Comparison of ENCODE assay signal across 23 cellular contexts in the genomic region with DNA sequence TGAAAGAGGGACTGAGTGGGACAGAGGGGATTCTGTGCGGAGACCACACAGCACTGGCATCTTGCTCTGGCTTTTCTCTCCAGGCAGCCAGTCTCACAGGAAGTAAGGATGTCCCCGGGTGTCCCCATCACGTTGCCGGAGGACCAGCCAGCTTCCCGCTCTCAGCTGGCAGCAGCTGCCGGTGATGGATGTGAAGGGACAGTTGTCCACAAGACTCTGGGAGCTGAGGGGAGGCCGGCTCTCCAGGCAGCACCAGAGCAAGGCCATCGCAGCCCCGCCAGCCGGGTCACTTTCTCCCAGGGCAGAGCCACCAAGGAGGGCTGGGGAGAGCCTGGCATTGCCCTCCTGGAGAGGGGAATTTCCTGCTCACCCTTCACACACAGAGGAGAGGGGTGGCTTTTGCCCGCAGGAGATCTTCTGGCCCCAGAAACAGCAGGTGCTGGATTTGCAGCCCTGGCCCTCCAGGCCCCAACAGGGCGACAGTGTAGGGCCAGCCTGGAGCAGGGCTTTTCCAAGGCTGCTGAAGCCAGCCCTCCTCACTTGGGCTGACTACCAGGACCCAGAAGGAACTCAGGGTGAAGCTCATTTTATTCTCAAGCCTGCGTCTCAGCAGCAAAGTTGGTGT. TPM values are rescaled to one million over a fixed set of nuclear protein-coding genes. Genes with fewer than 3 reads are reported as not detected.
DNase-seq lines count a peak whose midpoint lies in the region; ATAC-seq and TF ChIP-seq lines count a peak whose summit lies in the region.
"Had no signal": no experiment of that assay in that cellular context is flagged by ENCODE, and none has a peak within 500 bp of the region (broad histone marks: within the 10 kb centered on the region; RNA-seq: fewer than 3 reads in every experiment).

No MANE protein-coding gene starts in this region.

- H2BK5ac ChIP-seq in mesendoderm (ENCODE audit: low read length): peak overlapping the region; percentile 77

- H3K4me2 ChIP-seq in mesendoderm (ENCODE audit: low read length): no peak overlapping the region

- H2BK120ac ChIP-seq in mesendoderm (ENCODE audit: low read depth, low read length): no peak overlapping the region

- H3K4ac ChIP-seq in mesendoderm (ENCODE audit: low read depth, low read length): peak overlapping the region; percentile 19

- H3K27ac ChIP-seq in endodermal cell (ENCODE audit: low read depth, low read length): no peak overlapping the region
- no peak overlapping the region for H3K27ac ChIP-seq in mesendoderm (ENCODE audit: low read depth, low read length)
- H3K27ac ChIP-seq: heart left ventricle, SK-N-MC, tibial artery, WERI-Rb-1 had no signal

- DNase-seq in NT2/D1 (ENCODE audit: low read depth, low spot score) (no peak), endodermal cell (no peak), mesendoderm (no peak), superior temporal gyrus (ENCODE audit: extremely low spot score) (peak; percentile 57)
- no peak for DNase-seq in central memory CD4-positive, alpha-beta T cell
- DNase-seq: activated CD4-positive, alpha-beta T cell treated with anti-CD3 and anti-CD28 coated beads, Interleukin-2, amount 50 U/mL, for 48 hours; activated naive CD4-positive, alpha-beta T cell; amniotic stem cell; COR-L47; Kasumi-1; NCI-H1105; NCI-H82; PC-3; stimulated activated naive B cell treated with anti-CD40 and anti-IgM and Interleukin-4, amounts not matched to agents 10 μg/mL and 1 μg/mL and 100 μg/mL, for 72 hours; tibial artery; WERI-Rb-1 had no signal

- H3K4me1 ChIP-seq in NT2/D1 (ENCODE audit: insufficient read depth, insufficient read length): peaks cover 34% of the 10 kb centered on the region
- H3K4me1 ChIP-seq in endodermal cell (ENCODE audit: control insufficient read depth, insufficient read depth, low read length): no peaks in the 10 kb centered on the region
- H3K4me1 ChIP-seq in mesendoderm (ENCODE audit: control insufficient read depth, low read depth, low read length): peaks cover 12% of the 10 kb centered on the region
- H3K4me1 ChIP-seq: tibial artery had no signal

- H3K27me3 Mint-ChIP-seq in endodermal cell (ENCODE audit: insufficient read depth): no peaks in the 10 kb centered on the region
- H3K27me3 Mint-ChIP-seq: memory B cell; stimulated activated naive B cell treated with anti-CD40 and anti-IgM and Interleukin-4, amounts not matched to agents 10 μg/mL and 1 μg/mL and 100 μg/mL, for 72 hours had no signal

- H3K9ac ChIP-seq in NT2/D1 (ENCODE audit: insufficient read length, low read depth) (peak overlapping the region; percentile 73), endodermal cell (ENCODE audit: extremely low read depth, low read length, poor library complexity, severe bottlenecking) (no peak overlapping the region), mesendoderm (ENCODE audit: low read length) (peak overlapping the region; percentile 19)

- no peaks in the 10 kb centered on the region for H3K27me3 ChIP-seq in NT2/D1 (ENCODE audit: insufficient read depth, insufficient read length)
- no peaks in the 10 kb centered on the region for H3K27me3 ChIP-seq in endodermal cell (ENCODE audit: control insufficient read depth, insufficient read depth, low read length, poor library complexity, severe bottlenecking)
- H3K27me3 ChIP-seq in mesendoderm (ENCODE audit: insufficient read depth, low read length, poor library complexity): no peaks in the 10 kb centered on the region
- H3K27me3 ChIP-seq: heart left ventricle, tibial artery had no signal

- H3K4me1 Mint-ChIP-seq in endodermal cell: peaks cover 22% of the 10 kb centered on the region
- H3K4me1 Mint-ChIP-seq: memory B cell had no signal

- no peak overlapping the region for H4K5ac ChIP-seq in mesendoderm (ENCODE audit: low read length)

- WGBS in endodermal cell (ENCODE audit: insufficient coverage in 1 of 2, insufficient read length in 1 of 2), 2 experiments: 88 to 90% methylated on average over 5 to 13 of the region's 13 CpGs
- no CpG with 5 or more reads among the region's 13 CpGs for WGBS in mesendoderm (ENCODE audit: extremely low coverage, insufficient coverage, low lambda C conversion rate)

- peaks cover 4% of the 10 kb centered on the region for H3K36me3 Mint-ChIP-seq in endodermal cell (ENCODE audit: low read depth)
- H3K36me3 Mint-ChIP-seq: memory B cell; stimulated activated naive B cell treated with anti-CD40 and anti-IgM and Interleukin-4, amounts not matched to agents 10 μg/mL and 1 μg/mL and 100 μg/mL, for 72 hours had no signal

- no peak overlapping the region for H2BK15ac ChIP-seq in mesendoderm (replicated peaks; ENCODE audit: low read depth)

- peaks cover 17% of the 10 kb centered on the region for H3K9me3 ChIP-seq in NT2/D1 (ENCODE audit: insufficient read depth, low read length)
- no peaks in the 10 kb centered on the region for H3K9me3 ChIP-seq in endodermal cell (ENCODE audit: control insufficient read depth, low read length)
- H3K9me3 ChIP-seq: heart left ventricle, tibial artery had no signal

- no peak for ATAC-seq in HG03457 (IDR thresholded peaks at IDR 0.05; ENCODE audit: unreplicated experiment)
- no peak for ATAC-seq in GM19467 (IDR thresholded peaks at IDR 0.05; ENCODE audit: unreplicated experiment)
- ATAC-seq: PC-3; stimulated activated naive B cell treated with anti-CD40 and anti-IgM and Interleukin-4, amounts not matched to agents 10 μg/mL and 1 μg/mL and 100 μg/mL, for 72 hours had no signal

- H4K8ac ChIP-seq in mesendoderm (ENCODE audit: low read depth, low read length): no peak overlapping the region

- peaks cover 4% of the 10 kb centered on the region for H3K9me3 Mint-ChIP-seq in endodermal cell
- H3K9me3 Mint-ChIP-seq: memory B cell; nephron; stimulated activated naive B cell treated with anti-CD40 and anti-IgM and Interleukin-4, amounts not matched to agents 10 μg/mL and 1 μg/mL and 100 μg/mL, for 72 hours had no signal

- TF ChIP-seq CTCF in endodermal cell (conservative IDR thresholded peaks at IDR 0.05): no peak

- H3K4me3 Mint-ChIP-seq in endodermal cell: no peak overlapping the region
- H3K4me3 Mint-ChIP-seq: memory B cell; nephron; stimulated activated naive B cell treated with anti-CD40 and anti-IgM and Interleukin-4, amounts not matched to agents 10 μg/mL and 1 μg/mL and 100 μg/mL, for 72 hours had no signal

- H3K4me3 ChIP-seq in NT2/D1 (ENCODE audit: insufficient read length, low read depth): no peak overlapping the region
- no peak overlapping the region for H3K4me3 ChIP-seq in endodermal cell (ENCODE audit: low read length)
- H3K4me3 ChIP-seq in mesendoderm (ENCODE audit: low read length): no peak overlapping the region
- H3K4me3 ChIP-seq: heart left ventricle, SK-N-MC, tibial artery had no signal

- peak overlapping the region; percentile 15 for H2AK5ac ChIP-seq in mesendoderm (ENCODE audit: low read length)

- H3K36me3 ChIP-seq in NT2/D1 (ENCODE audit: insufficient read depth, insufficient read length, low read length) (no peaks in the 10 kb centered on the region), endodermal cell (ENCODE audit: control insufficient read depth, insufficient read depth, low read length) (no peaks in the 10 kb centered on the region), mesendoderm (ENCODE audit: control insufficient read depth, insufficient read depth, low read length) (no peaks in the 10 kb centered on the region)
- H3K36me3 ChIP-seq: heart left ventricle, WERI-Rb-1 had no signal

- H3K27ac Mint-ChIP-seq in endodermal cell: peak overlapping the region; percentile 87
- H3K27ac Mint-ChIP-seq: memory B cell; stimulated activated naive B cell treated with anti-CD40 and anti-IgM and Interleukin-4, amounts not matched to agents 10 μg/mL and 1 μg/mL and 100 μg/mL, for 72 hours had no signal

- no peaks in the 10 kb centered on the region for H3K79me1 ChIP-seq in mesendoderm (ENCODE audit: low read length)

- no peak overlapping the region for H3K23ac ChIP-seq in mesendoderm (ENCODE audit: low read length)

- peak overlapping the region; percentile 16 for H3K18ac ChIP-seq in mesendoderm (ENCODE audit: low read length)

- peak overlapping the region; percentile 73 for H3K56ac ChIP-seq in mesendoderm (ENCODE audit: low read length)

- H3K79me2 ChIP-seq in mesendoderm (ENCODE audit: control insufficient read depth, insufficient read depth, low read length): no peaks in the 10 kb centered on the region

RNA-seq across cellular contexts. Expression of a gene that starts 24.0 kb away (rescaled TPM):
- 10 to 100 TPM; 13.0 to 32.3 TPM for total RNA-seq in endodermal cell
- 5.7 TPM for polyA plus RNA-seq in endodermal cell (2013, experiment 1 of 2)
- 3.7 TPM for polyA plus RNA-seq in endodermal cell (2013, experiment 2 of 2)
- polyA plus RNA-seq in mesendoderm (2013, experiment 1 of 2): 121 TPM
- 118 TPM for polyA plus RNA-seq in mesendoderm (2013, experiment 2 of 2)
- total RNA-seq: T-helper 2 cell treated with Interferon-gamma antibody and Interleukin-4, amounts not matched to agents 100 ng/mL and 5 ng/mL, for 36 hours had no signal
